10 cellular contexts compared by ENCODE assay signal in genomic region chr11:121465709-121466062, GRCh38. TPM values are rescaled to one million over a fixed set of nuclear protein-coding genes. Genes with fewer than 3 reads are reported as not detected.
DNase-seq lines count a peak whose midpoint lies in the region; ATAC-seq and TF ChIP-seq lines count a peak whose summit lies in the region.
"Had no signal": no experiment of that assay in that cellular context is flagged by ENCODE, and none has a peak within 500 bp of the region (broad histone marks: within the 10 kb centered on the region; RNA-seq: fewer than 3 reads in every experiment).

No MANE protein-coding gene starts in this region.

- intact Hi-C loops in activated B cell treated with CpG ODN at 0.5 μM for 24 hours (cut with micrococcal nuclease) (loop anchor here (1.0 to 5.0 kb wide), 2 partner anchors 38 to 143 kb away; no protein-coding TSS in a partner anchor), spleen (cut with DNase I; ENCODE audit: low total_unique reads) (no loop called here)

- H3K4me2 ChIP-seq in GM23338 = peak overlapping the region; percentile 74

- peak overlapping the region; percentile 93 for H3K27ac ChIP-seq in GM23338 (ENCODE audit: low read depth)
- H3K27ac ChIP-seq in gastroesophageal sphincter = peak overlapping the region; percentile 9 to 83 (median 82)
- peak overlapping the region in 4 of 8 donors; percentile 26 to 75 (median 60) for H3K27ac ChIP-seq in spleen
- H3K27ac ChIP-seq: brain microvascular endothelial cell had no signal

- peak overlapping the region; percentile 35; the same call in 1 of the 2 replicates for H3K4me3 ChIP-seq in GM23338
- no peak overlapping the region for H3K4me3 ChIP-seq in gastroesophageal sphincter
- no peak overlapping the region for H3K4me3 ChIP-seq in spleen

- peaks cover 11% of the 10 kb centered on the region for H4K20me1 ChIP-seq in GM23338 (replicated peaks; ENCODE audit: insufficient read depth)

- DNase-seq in GM23338 (ENCODE audit: low spot score) = no peak
- no peak for DNase-seq in activated B cell treated with CpG ODN at 0.5 μM for 24 hours
- DNase-seq in GF-D8 (lab: John Stamatoyannopoulos, UW) = no peak
- no peak for DNase-seq in spleen
- no peak for DNase-seq in RPMI8226
- DNase-seq: brain microvascular endothelial cell, NCI-H2081 treated with DMSO at 0.1 percent for 48 hours had no signal

- H3K4me1 Mint-ChIP-seq in GM23338 (peaks cover 83% of the 10 kb centered on the region), activated B cell treated with CpG ODN at 0.5 μM for 24 hours (peaks cover 94% of the 10 kb centered on the region)
- peaks cover 87% of the 10 kb centered on the region for H3K4me1 Mint-ChIP-seq in stimulated activated memory B cell treated with anti-CD40 and anti-IgM and Interleukin-4, amounts not matched to agents 10 μg/mL and 1 μg/mL and 100 μg/mL, for 72 hours

- POLR2A ChIA-PET in activated B cell treated with CpG ODN at 0.5 μM for 24 hours (lab: Charles Lee) = interaction anchor here (0.7 to 10.2 kb wide), 4 partner anchors 16 to 173 kb away, joined by 3 to 148 read pairs (median 6); partner anchors contain the start of genes SC5D, SORL1 and SORL1-AS1

- no peak for TF ChIP-seq POLR2A in gastroesophageal sphincter (IDR thresholded peaks at IDR 0.05)
- TF ChIP-seq POLR2A in spleen (IDR thresholded peaks at IDR 0.05) = no peak

- H3K27me3 ChIP-seq in GM23338 (ENCODE audit: insufficient read depth) (no peaks in the 10 kb centered on the region), gastroesophageal sphincter (no peaks in the 10 kb centered on the region), spleen (replicated peaks in 1 of 7) (no peaks in the 10 kb centered on the region)
- H3K27me3 ChIP-seq: brain microvascular endothelial cell had no signal

- H3K9me3 Mint-ChIP-seq in GM23338 = no peaks in the 10 kb centered on the region
- H3K9me3 Mint-ChIP-seq in activated B cell treated with CpG ODN at 0.5 μM for 24 hours = no peaks in the 10 kb centered on the region
- H3K9me3 Mint-ChIP-seq in stimulated activated memory B cell treated with anti-CD40 and anti-IgM and Interleukin-4, amounts not matched to agents 10 μg/mL and 1 μg/mL and 100 μg/mL, for 72 hours = no peaks in the 10 kb centered on the region

- CTCF ChIA-PET in activated B cell treated with CpG ODN at 0.5 μM for 24 hours (lab: Charles Lee) = interaction anchor here (1.0 kb wide), 1 partner anchor 145 kb away, joined by 3 read pairs; no protein-coding TSS in a partner anchor

- H3K9me2 ChIP-seq in GM23338 (ENCODE audit: insufficient read depth) = no peaks in the 10 kb centered on the region

- WGBS in gastroesophageal sphincter (ENCODE audit: low coverage in 1 of 2), 2 donors = 88 to 93% methylated on average over 3 to 4 of the region's 8 CpGs
- WGBS in spleen, 5 donors = 53 to 70% (median 61%) methylated on average over 8 of the region's 8 CpGs

- peaks cover 82% of the 10 kb centered on the region for H3K4me1 ChIP-seq in GM23338 (ENCODE audit: insufficient read depth)
- peaks cover 3 to 55% (median 24%) of the 10 kb centered on the region in 3 donors for H3K4me1 ChIP-seq in gastroesophageal sphincter
- peaks cover 13 to 100% (median 73%) of the 10 kb centered on the region in 6 donors for H3K4me1 ChIP-seq in spleen

- H3K9me3 ChIP-seq in gastroesophageal sphincter = no peaks in the 10 kb centered on the region
- H3K9me3 ChIP-seq in spleen = no peaks in the 10 kb centered on the region

- no peak overlapping the region for H2AFZ ChIP-seq in GM23338

- no peak for TF ChIP-seq EP300 in gastroesophageal sphincter (IDR thresholded peaks at IDR 0.05)

- H3K36me3 ChIP-seq in GM23338 (ENCODE audit: insufficient read depth) = peaks cover 10% of the 10 kb centered on the region
- no peaks in the 10 kb centered on the region for H3K36me3 ChIP-seq in gastroesophageal sphincter
- H3K36me3 ChIP-seq in spleen = peaks cover 0 to 12% (median 2%) of the 10 kb centered on the region in 6 donors
- H3K36me3 ChIP-seq: brain microvascular endothelial cell had no signal

- peaks cover 5% of the 10 kb centered on the region; the same call in 1 of the 2 replicates for H3F3A ChIP-seq in GM23338 (replicated peaks; ENCODE audit: low read depth)

- peak; percentile 9; the same call in 2 of the 3 replicates for ATAC-seq in GM23338
- no peak for ATAC-seq in activated B cell treated with CpG ODN at 0.5 μM for 24 hours (ENCODE audit: low read depth)
- no peak for ATAC-seq in gastroesophageal sphincter
- ATAC-seq in stimulated activated memory B cell treated with anti-CD40 and anti-IgM and Interleukin-4, amounts not matched to agents 10 μg/mL and 1 μg/mL and 100 μg/mL, for 72 hours = no peak
- ATAC-seq in GM18498 (IDR thresholded peaks at IDR 0.05; ENCODE audit: unreplicated experiment) = no peak

- H3K27ac Mint-ChIP-seq in GM23338 = peak overlapping the region; percentile 95
- peak overlapping the region; percentile 75 for H3K27ac Mint-ChIP-seq in activated B cell treated with CpG ODN at 0.5 μM for 24 hours
- peak overlapping the region; percentile 44 for H3K27ac Mint-ChIP-seq in stimulated activated memory B cell treated with anti-CD40 and anti-IgM and Interleukin-4, amounts not matched to agents 10 μg/mL and 1 μg/mL and 100 μg/mL, for 72 hours

- peak overlapping the region; percentile 52 for H3K4me3 Mint-ChIP-seq in GM23338
- peak overlapping the region; percentile 69 for H3K4me3 Mint-ChIP-seq in activated B cell treated with CpG ODN at 0.5 μM for 24 hours
- peak overlapping the region; percentile 37 for H3K4me3 Mint-ChIP-seq in stimulated activated memory B cell treated with anti-CD40 and anti-IgM and Interleukin-4, amounts not matched to agents 10 μg/mL and 1 μg/mL and 100 μg/mL, for 72 hours

- TF ChIP-seq CTCF in GM23338 (conservative IDR thresholded peaks at IDR 0.05; ENCODE audit: low read depth in 2 of 2) (peak in 1 of 2 experiments; percentile 21; a peak in 1 of 4 replicates), activated B cell treated with CpG ODN at 0.5 μM for 24 hours (IDR thresholded peaks at IDR 0.05) (no peak), gastroesophageal sphincter (IDR thresholded peaks at IDR 0.05) (no peak), spleen (IDR thresholded peaks at IDR 0.05 in 8 of 11, conservative IDR thresholded peaks at IDR 0.05 in 3 of 11) (no peak)

- H3K36me3 Mint-ChIP-seq in GM23338 (ENCODE audit: low read depth) = peaks cover 19% of the 10 kb centered on the region
- peaks cover 13% of the 10 kb centered on the region for H3K36me3 Mint-ChIP-seq in activated B cell treated with CpG ODN at 0.5 μM for 24 hours (ENCODE audit: low read depth)
- peaks cover 10% of the 10 kb centered on the region for H3K36me3 Mint-ChIP-seq in stimulated activated memory B cell treated with anti-CD40 and anti-IgM and Interleukin-4, amounts not matched to agents 10 μg/mL and 1 μg/mL and 100 μg/mL, for 72 hours

- peaks cover 16% of the 10 kb centered on the region for H3K27me3 Mint-ChIP-seq in GM23338 (ENCODE audit: insufficient read depth, low read depth, poor library complexity)
- H3K27me3 Mint-ChIP-seq in activated B cell treated with CpG ODN at 0.5 μM for 24 hours = no peaks in the 10 kb centered on the region
- no peaks in the 10 kb centered on the region for H3K27me3 Mint-ChIP-seq in stimulated activated memory B cell treated with anti-CD40 and anti-IgM and Interleukin-4, amounts not matched to agents 10 μg/mL and 1 μg/mL and 100 μg/mL, for 72 hours

- H3K79me2 ChIP-seq in GM23338 (replicated peaks; ENCODE audit: insufficient read depth) = peaks cover 96% of the 10 kb centered on the region

TF ChIP-seq in GM23338, 12 proteins besides CTCF, POLR2A, EP300 and RAD21 (continues in another document):
- TF ChIP-seq POLR2AphosphoS5 (IDR thresholded peaks at IDR 0.05; ENCODE audit: low read depth) (no peak), JUNB (IDR thresholded peaks at IDR 0.05; ENCODE audit: unreplicated experiment) (no peak), REST (IDR thresholded peaks at IDR 0.05; ENCODE audit: unreplicated experiment) (no peak), ETS1 (IDR thresholded peaks at IDR 0.05) (no peak)

RNA-seq across cellular contexts. Expression of gene SORL1, which starts 13.6 kb away (rescaled TPM):
- total RNA-seq in GM23338 (2014; rRNA removed; shearing (Covaris generic)) = 78.3 and 78.8 TPM in 2 replicates
- polyA plus RNA-seq in GM23338 (2016; fragmentation: Nextera tagmentation; extraction: Ambion mirVana) (20.1 and 23.0 TPM in 2 replicates), spleen (1 to 10 TPM; 3.8 to 5.4 (median 5.0) TPM)
- total RNA-seq in activated B cell treated with CpG ODN at 0.5 μM for 24 hours (159 and 180 TPM in 2 replicates), gastroesophageal sphincter (10 to 100 TPM in 2 of 4 donors, 1 to 10 TPM in 2; 7.1 to 12.6 (median 10.6) TPM), spleen (100 to 1,000 TPM; 111 to 328 (median 188) TPM)

Comparison
In these comparisons a context has a peak if more than half of its experiments do, and no peak if none do; other contexts are left out.
1. H3K27ac Mint-ChIP-seq: peak in every context shown above with its lines; median percentile 95 in GM23338; 75 in activated B cell treated with CpG ODN at 0.5 μM for 24 hours; 44 in stimulated activated memory B cell treated with anti-CD40 and anti-IgM and Interleukin-4, amounts not matched to agents 10 μg/mL and 1 μg/mL and 100 μg/mL, for 72 hours.